7 cellular contexts compared by ENCODE assay signal in the genomic region with DNA sequence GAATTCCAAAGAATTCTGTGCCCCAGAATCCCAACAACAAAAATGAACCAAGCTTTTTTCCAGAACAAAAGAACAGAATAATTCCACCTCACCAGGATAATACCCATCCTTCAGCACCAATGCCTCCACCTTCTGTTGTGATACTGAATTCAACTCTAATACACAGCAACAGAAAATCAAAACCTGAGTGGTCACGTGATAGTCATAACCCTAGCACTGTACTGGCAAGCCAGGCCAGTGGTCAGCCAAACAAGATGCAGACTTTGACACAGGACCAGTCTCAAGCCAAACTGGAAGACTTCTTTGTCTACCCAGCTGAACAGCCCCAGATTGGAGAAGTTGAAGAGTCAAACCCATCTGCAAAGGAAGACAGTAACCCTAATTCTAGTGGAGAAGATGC.
"Had no signal": no experiment of that assay in that cellular context is flagged by ENCODE, and none has a peak within 500 bp of the region (broad histone marks: within the 10 kb centered on the region; RNA-seq: fewer than 3 reads in every experiment).

No MANE protein-coding gene starts in this region.

- H3K4me3 ChIP-seq: GM23338 had no signal

- DNase-seq: H9, HCEC 1CT, KG1 had no signal

- H2AFZ ChIP-seq: GM23338 had no signal

- H3K4me2 ChIP-seq: GM23338 had no signal

- ATAC-seq: GM23338 had no signal

- FAIRE-seq: H1, H54, HTR-8/SVneo had no signal
